ENCODE assay signal across 9 cellular contexts in genomic region chr5:21919417-21920022, GRCh38.
A peak's percentile ranks its signal among the peaks of the same experiment; 100 is the strongest.
DNase-seq lines count a peak whose midpoint lies in the region; TF ChIP-seq lines count a peak whose summit lies in the region.
"Had no signal": no experiment of that assay in that cellular context is flagged by ENCODE, and none has a peak within 500 bp of the region (broad histone marks: within the 10 kb centered on the region; RNA-seq: fewer than 3 reads in every experiment).

No MANE protein-coding gene starts in this region.

- no peak overlapping the region for H3K4me3 Mint-ChIP-seq in progenitor cell of endocrine pancreas (ENCODE audit: low read depth)

- CTCF ChIA-PET in PC-9 (lab: Charles Lee), result no interaction called here

- no TSS peak for BruUV-seq in PC-9 (replicated peaks; lab: Mats Ljungman, UMichigan)

- H3K27me3 ChIP-seq in H7 (ENCODE audit: control insufficient read depth, insufficient read depth, low read length) (no peaks in the 10 kb centered on the region), PC-9 (ENCODE audit: insufficient read depth, low read depth) (no peaks in the 10 kb centered on the region)

- no peak overlapping the region for H3K27ac Mint-ChIP-seq in progenitor cell of endocrine pancreas

- no peaks in the 10 kb centered on the region for H3K9me3 Mint-ChIP-seq in progenitor cell of endocrine pancreas (ENCODE audit: low read depth)

- H3K4me1 ChIP-seq in PC-9 (replicated peaks; ENCODE audit: insufficient read depth), result no peaks in the 10 kb centered on the region

- DNase-seq in NCI-H510A treated with DMSO at 0.1 percent for 48 hours (lab: John Stamatoyannopoulos, UW) (peak; percentile 65), NCI-H510A (lab: John Stamatoyannopoulos, UW) (no peak), H7 (peak; percentile 14), PC-9 (peak in 1 of 2 experiments; percentile 25), epithelial cell of esophagus (ENCODE audit: low read depth) (peak; percentile 58), progenitor cell of endocrine pancreas (ENCODE audit: low spot score, unreplicated experiment) (peak; percentile 12)
- DNase-seq in Jurkat, Clone E6-1 (ENCODE audit: low read depth, low spot score), result peak; percentile 33
- DNase-seq in activated T-cell treated with anti-CD3 and anti-CD28 coated beads, Interleukin-2, amount 50 U/mL, for 48 hours, result no peak

- no peak overlapping the region for H3K27ac ChIP-seq in PC-9
- H3K27ac ChIP-seq: thoracic aorta had no signal

- H3K4me3 ChIP-seq in H7 (ENCODE audit: insufficient read depth, low read depth, low read length) (no peak overlapping the region), PC-9 (no peak overlapping the region), epithelial cell of esophagus (ENCODE audit: low read length) (no peak overlapping the region)
- H3K4me3 ChIP-seq in Jurkat, Clone E6-1 (ENCODE audit: low read length), result no peak overlapping the region
- H3K4me3 ChIP-seq: thoracic aorta had no signal

- H3K4me2 ChIP-seq in PC-9, result no peak overlapping the region

- TF ChIP-seq CTCF in PC-9 (conservative IDR thresholded peaks at IDR 0.05) (peak; percentile 78), epithelial cell of esophagus (IDR thresholded peaks at IDR 0.05; ENCODE audit: insufficient read depth, low read depth, low read length, missing control alignments) (peak; percentile 72), progenitor cell of endocrine pancreas (IDR thresholded peaks at IDR 0.05; ENCODE audit: unreplicated experiment) (peak; percentile 77)

- no peaks in the 10 kb centered on the region for H3K9me2 ChIP-seq in PC-9 (ENCODE audit: insufficient read depth)

- H3K79me2 ChIP-seq in PC-9 (ENCODE audit: low read depth), result no peaks in the 10 kb centered on the region

- no peaks in the 10 kb centered on the region for H4K20me1 ChIP-seq in PC-9 (ENCODE audit: insufficient read depth)

- no peaks in the 10 kb centered on the region for H3F3A ChIP-seq in PC-9 (ENCODE audit: insufficient read depth, low read depth)

- no peak overlapping the region for H2AFZ ChIP-seq in PC-9

- H3K27me3 Mint-ChIP-seq in progenitor cell of endocrine pancreas, result peaks cover 5% of the 10 kb centered on the region

- H3K4me1 Mint-ChIP-seq in progenitor cell of endocrine pancreas (ENCODE audit: low read depth), result peaks cover 4% of the 10 kb centered on the region

- H3K9me3 ChIP-seq in PC-9 (ENCODE audit: insufficient read depth, low read depth), result no peaks in the 10 kb centered on the region
- H3K9me3 ChIP-seq: thoracic aorta had no signal

- POLR2A ChIA-PET in PC-9 (lab: Charles Lee; ENCODE audit: unreplicated experiment), result no interaction called here

- no peaks in the 10 kb centered on the region for H3K36me3 Mint-ChIP-seq in progenitor cell of endocrine pancreas (ENCODE audit: insufficient read depth)

- intact Hi-C loops in PC-9 (cut with micrococcal nuclease; ENCODE audit: unreplicated experiment), result loop anchor here (1.0 kb wide), 1 partner anchor 1220 kb away; no protein-coding TSS in a partner anchor

- H3K36me3 ChIP-seq in H7 (replicated peaks; ENCODE audit: control insufficient read depth, insufficient read depth, low read length) (no peaks in the 10 kb centered on the region), PC-9 (ENCODE audit: low read depth) (no peaks in the 10 kb centered on the region)
- H3K36me3 ChIP-seq: thoracic aorta had no signal

Comparison
In these comparisons a context has a peak if more than half of its experiments do, and no peak if none do; other contexts are left out.
1. DNase-seq: peak in NCI-H510A treated with DMSO at 0.1 percent for 48 hours (single experiment), H7 (single experiment), Jurkat, Clone E6-1 (single experiment), epithelial cell of esophagus (single experiment) and progenitor cell of endocrine pancreas (single experiment); none in NCI-H510A (single experiment) and activated T-cell treated with anti-CD3 and anti-CD28 coated beads, Interleukin-2, amount 50 U/mL, for 48 hours (0 of 2).
2. Peak in every context shown above with its lines, with median percentiles within 50 percentile points of each other: CTCF ChIP-seq.